1 cellular context compared by ENCODE assay signal in the genomic region with DNA sequence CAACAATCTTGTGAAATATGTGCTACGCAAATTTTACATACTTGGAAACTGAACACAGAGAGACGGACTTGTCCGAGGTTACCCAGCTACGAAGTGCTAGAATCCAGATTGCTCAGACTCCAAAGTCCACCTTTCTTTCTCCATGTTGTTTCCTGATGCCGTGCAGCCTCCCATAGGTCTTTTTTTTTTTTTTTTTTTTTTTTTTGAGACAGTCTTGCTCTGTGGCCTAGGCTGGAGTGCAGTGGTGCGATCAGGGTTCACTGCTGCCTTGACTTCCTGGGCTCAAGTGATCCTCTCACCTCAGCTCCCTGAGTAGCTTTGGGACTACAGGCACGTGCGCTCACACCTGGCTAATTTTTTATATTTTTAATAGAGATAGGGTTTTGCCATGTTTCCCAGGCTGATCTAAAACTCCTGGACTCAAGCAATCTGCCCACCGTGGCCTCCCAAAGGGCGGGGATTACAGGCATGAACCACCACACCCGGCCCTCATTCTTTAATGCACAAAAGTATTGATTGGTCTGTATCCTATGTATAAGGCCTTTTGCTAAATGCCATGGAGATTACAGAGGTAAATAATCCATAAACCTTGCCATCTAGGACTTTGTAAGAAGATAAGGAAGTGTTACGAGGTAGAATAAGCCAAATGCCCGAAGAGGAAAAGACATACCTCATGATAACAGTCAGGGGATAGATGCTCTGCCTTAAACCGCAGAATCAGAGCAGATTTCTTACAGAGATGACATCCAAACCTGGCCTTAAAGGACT.
TF ChIP-seq lines count a peak whose summit lies in the region.

No MANE protein-coding gene starts in this region.

TF ChIP-seq in HepG2, 621 proteins besides CTCF, POLR2A, EP300 and RAD21 (continued from another document):
- TF ChIP-seq SMARCC2 (IDR thresholded peaks at IDR 0.05) (no peak), GATAD2A (CRISPR knock-in tag; IDR thresholded peaks at IDR 0.05) (no peak), DPF2 (CRISPR knock-in tag; IDR thresholded peaks at IDR 0.05; ENCODE audit: borderline replicate concordance, low read depth) (no peak), ZNF589 (CRISPR knock-in tag; conservative IDR thresholded peaks at IDR 0.05) (no peak), MAFF (IDR thresholded peaks at IDR 0.05; ENCODE audit: low read depth, low read length) (no peak), SMAD3 (CRISPR knock-in tag; IDR thresholded peaks at IDR 0.05) (no peak), RBFOX2 (IDR thresholded peaks at IDR 0.05; ENCODE audit: low read depth, low read length) (no peak), ZNF337 (CRISPR knock-in tag; IDR thresholded peaks at IDR 0.05; ENCODE audit: borderline replicate concordance, low read depth) (no peak), ZNF670 (CRISPR knock-in tag; IDR thresholded peaks at IDR 0.05; ENCODE audit: borderline replicate concordance) (no peak), KDM1A (CRISPR knock-in tag; IDR thresholded peaks at IDR 0.05) (no peak), ZFP37 (CRISPR knock-in tag; IDR thresholded peaks at IDR 0.05; ENCODE audit: borderline replicate concordance) (no peak), ETV6 (CRISPR knock-in tag; conservative IDR thresholded peaks at IDR 0.05) (no peak)
- TF ChIP-seq, protein P1, sequence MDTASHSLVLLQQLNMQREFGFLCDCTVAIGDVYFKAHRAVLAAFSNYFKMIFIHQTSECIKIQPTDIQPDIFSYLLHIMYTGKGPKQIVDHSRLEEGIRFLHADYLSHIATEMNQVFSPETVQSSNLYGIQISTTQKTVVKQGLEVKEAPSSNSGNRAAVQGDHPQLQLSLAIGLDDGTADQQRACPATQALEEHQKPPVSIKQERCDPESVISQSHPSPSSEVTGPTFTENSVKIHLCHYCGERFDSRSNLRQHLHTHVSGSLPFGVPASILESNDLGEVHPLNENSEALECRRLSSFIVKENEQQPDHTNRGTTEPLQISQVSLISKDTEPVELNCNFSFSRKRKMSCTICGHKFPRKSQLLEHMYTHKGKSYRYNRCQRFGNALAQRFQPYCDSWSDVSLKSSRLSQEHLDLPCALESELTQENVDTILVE (CRISPR knock-in tag; IDR thresholded peaks at IDR 0.05): no peak
- TF ChIP-seq, protein P2, sequence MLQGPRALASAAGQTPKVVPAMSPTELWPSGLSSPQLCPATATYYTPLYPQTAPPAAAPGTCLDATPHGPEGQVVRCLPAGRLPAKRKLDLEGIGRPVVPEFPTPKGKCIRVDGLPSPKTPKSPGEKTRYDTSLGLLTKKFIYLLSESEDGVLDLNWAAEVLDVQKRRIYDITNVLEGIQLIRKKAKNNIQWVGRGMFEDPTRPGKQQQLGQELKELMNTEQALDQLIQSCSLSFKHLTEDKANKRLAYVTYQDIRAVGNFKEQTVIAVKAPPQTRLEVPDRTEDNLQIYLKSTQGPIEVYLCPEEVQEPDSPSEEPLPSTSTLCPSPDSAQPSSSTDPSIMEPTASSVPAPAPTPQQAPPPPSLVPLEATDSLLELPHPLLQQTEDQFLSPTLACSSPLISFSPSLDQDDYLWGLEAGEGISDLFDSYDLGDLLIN (CRISPR knock-in tag; IDR thresholded peaks at IDR 0.05; ENCODE audit: borderline replicate concordance): no peak
- TF ChIP-seq, protein P3, sequence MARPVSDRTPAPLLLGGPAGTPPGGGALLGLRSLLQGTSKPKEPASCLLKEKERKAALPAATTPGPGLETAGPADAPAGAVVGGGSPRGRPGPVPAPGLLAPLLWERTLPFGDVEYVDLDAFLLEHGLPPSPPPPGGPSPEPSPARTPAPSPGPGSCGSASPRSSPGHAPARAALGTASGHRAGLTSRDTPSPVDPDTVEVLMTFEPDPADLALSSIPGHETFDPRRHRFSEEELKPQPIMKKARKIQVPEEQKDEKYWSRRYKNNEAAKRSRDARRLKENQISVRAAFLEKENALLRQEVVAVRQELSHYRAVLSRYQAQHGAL (CRISPR knock-in tag; IDR thresholded peaks at IDR 0.05; ENCODE audit: not compliant biosample characterization): no peak
- TF ChIP-seq, protein P4, sequence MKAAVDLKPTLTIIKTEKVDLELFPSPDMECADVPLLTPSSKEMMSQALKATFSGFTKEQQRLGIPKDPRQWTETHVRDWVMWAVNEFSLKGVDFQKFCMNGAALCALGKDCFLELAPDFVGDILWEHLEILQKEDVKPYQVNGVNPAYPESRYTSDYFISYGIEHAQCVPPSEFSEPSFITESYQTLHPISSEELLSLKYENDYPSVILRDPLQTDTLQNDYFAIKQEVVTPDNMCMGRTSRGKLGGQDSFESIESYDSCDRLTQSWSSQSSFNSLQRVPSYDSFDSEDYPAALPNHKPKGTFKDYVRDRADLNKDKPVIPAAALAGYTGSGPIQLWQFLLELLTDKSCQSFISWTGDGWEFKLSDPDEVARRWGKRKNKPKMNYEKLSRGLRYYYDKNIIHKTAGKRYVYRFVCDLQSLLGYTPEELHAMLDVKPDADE (CRISPR knock-in tag; IDR thresholded peaks at IDR 0.05): no peak
- TF ChIP-seq, protein P5, sequence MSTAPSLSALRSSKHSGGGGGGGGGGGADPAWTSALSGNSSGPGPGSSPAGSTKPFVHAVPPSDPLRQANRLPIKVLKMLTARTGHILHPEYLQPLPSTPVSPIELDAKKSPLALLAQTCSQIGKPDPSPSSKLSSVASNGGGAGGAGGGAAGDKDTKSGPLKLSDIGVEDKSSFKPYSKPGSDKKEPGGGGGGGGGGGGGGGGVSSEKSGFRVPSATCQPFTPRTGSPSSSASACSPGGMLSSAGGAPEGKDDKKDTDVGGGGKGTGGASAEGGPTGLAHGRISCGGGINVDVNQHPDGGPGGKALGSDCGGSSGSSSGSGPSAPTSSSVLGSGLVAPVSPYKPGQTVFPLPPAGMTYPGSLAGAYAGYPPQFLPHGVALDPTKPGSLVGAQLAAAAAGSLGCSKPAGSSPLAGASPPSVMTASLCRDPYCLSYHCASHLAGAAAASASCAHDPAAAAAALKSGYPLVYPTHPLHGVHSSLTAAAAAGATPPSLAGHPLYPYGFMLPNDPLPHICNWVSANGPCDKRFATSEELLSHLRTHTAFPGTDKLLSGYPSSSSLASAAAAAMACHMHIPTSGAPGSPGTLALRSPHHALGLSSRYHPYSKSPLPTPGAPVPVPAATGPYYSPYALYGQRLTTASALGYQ (CRISPR knock-in tag; IDR thresholded peaks at IDR 0.05): no peak
- TF ChIP-seq, protein P6, sequence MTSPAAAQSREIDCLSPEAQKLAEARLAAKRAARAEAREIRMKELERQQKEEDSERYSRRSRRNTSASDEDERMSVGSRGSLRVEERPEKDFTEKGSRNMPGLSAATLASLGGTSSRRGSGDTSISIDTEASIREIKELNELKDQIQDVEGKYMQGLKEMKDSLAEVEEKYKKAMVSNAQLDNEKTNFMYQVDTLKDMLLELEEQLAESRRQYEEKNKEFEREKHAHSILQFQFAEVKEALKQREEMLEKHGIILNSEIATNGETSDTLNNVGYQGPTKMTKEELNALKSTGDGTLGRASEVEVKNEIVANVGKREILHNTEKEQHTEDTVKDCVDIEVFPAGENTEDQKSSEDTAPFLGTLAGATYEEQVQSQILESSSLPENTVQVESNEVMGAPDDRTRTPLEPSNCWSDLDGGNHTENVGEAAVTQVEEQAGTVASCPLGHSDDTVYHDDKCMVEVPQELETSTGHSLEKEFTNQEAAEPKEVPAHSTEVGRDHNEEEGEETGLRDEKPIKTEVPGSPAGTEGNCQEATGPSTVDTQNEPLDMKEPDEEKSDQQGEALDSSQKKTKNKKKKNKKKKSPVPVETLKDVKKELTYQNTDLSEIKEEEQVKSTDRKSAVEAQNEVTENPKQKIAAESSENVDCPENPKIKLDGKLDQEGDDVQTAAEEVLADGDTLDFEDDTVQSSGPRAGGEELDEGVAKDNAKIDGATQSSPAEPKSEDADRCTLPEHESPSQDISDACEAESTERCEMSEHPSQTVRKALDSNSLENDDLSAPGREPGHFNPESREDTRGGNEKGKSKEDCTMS (CRISPR knock-in tag; conservative IDR thresholded peaks at IDR 0.05): no peak
